In the genomic region with DNA sequence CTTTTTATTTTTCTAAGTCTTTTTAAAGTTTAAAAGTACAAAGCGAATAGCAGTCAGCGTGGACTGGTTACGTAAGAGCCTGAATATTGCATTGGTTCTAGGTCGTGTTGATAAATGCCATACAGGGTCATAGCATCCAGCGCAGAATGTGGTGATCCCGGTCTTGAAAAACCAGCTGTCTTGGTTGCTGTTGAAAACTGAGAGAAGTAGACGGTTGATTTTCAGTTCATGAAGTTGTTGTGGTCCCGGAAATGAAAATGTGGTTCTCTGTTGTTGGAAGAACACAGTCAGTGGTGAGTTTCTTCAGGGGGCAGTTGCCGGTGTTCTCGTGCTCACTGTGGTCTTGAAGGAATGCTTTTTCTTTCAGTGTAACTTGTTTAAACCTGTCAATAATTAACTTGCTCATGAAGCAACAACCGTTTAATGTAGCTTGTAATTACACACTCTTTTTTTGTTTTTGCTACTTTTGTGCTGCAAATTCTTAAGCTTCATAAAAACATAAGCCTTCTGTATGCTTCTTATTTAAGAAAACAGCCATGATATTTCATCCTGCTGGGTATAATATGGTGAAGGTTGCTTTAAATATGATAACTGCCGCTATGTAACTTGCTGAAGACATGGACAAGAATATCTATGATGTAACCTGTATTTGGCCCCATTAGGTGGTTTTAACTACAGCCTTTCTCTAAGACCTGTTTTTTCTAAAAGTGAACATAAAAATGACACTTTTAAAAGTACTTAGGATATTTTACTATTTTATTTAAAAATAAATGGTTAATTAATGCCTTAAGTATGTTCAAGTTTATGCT, we compare ENCODE assay signal across 1 cellular context.
TF ChIP-seq lines count a peak whose summit lies in the region.

No MANE protein-coding gene starts in this region.

TF ChIP-seq in HepG2, 621 proteins besides CTCF, POLR2A, EP300 and RAD21 (continued from another document):
- TF ChIP-seq BCL6 (CRISPR knock-in tag; IDR thresholded peaks at IDR 0.05) (peak; percentile 45; the same call in 1 of the 2 replicates), SMAD3 (CRISPR knock-in tag; IDR thresholded peaks at IDR 0.05) (peak; percentile 79; the same call in 1 of the 2 replicates), IKZF5 (CRISPR knock-in tag; IDR thresholded peaks at IDR 0.05) (peak; percentile 98), ATF1 (CRISPR knock-in tag; IDR thresholded peaks at IDR 0.05) (peak; percentile 66), ZNF543 (CRISPR knock-in tag; IDR thresholded peaks at IDR 0.05) (no peak), ZUFSP (CRISPR knock-in tag; IDR thresholded peaks at IDR 0.05; ENCODE audit: borderline replicate concordance) (no peak), ZNF737 (CRISPR knock-in tag; IDR thresholded peaks at IDR 0.05; ENCODE audit: borderline replicate concordance) (no peak), SNAPC2 (CRISPR knock-in tag; IDR thresholded peaks at IDR 0.05) (peak; percentile 20; the same call in 1 of the 2 replicates), ZNF670 (CRISPR knock-in tag; IDR thresholded peaks at IDR 0.05; ENCODE audit: borderline replicate concordance) (no peak), HDAC2 (CRISPR knock-in tag; IDR thresholded peaks at IDR 0.05) (peak; percentile 41; the same call in 1 of the 2 replicates), ZNF136 (CRISPR knock-in tag; IDR thresholded peaks at IDR 0.05; ENCODE audit: low read depth) (peak; percentile 78; the same call in 1 of the 2 replicates), RXRA (CRISPR knock-in tag; IDR thresholded peaks at IDR 0.05) (peak; percentile 39; the same call in 1 of the 2 replicates), ZBTB46 (CRISPR knock-in tag; IDR thresholded peaks at IDR 0.05; ENCODE audit: borderline replicate concordance) (no peak), ZNF160 (CRISPR knock-in tag; IDR thresholded peaks at IDR 0.05) (no peak), XBP1 (CRISPR knock-in tag; IDR thresholded peaks at IDR 0.05) (no peak), FOXP1 (IDR thresholded peaks at IDR 0.05) (no peak), FOXP1 (CRISPR knock-in tag; IDR thresholded peaks at IDR 0.05) (peak; percentile 56; the same call in 1 of the 2 replicates), KAT7 (CRISPR knock-in tag; IDR thresholded peaks at IDR 0.05; ENCODE audit: borderline replicate concordance) (peak; percentile 74; the same call in 1 of the 2 replicates), TEAD3 (CRISPR knock-in tag; optimal IDR thresholded peaks at IDR 0.05; ENCODE audit: borderline replicate concordance) (peak; percentile 61), YEATS2 (CRISPR knock-in tag; IDR thresholded peaks at IDR 0.05; ENCODE audit: borderline replicate concordance) (0 out of 2 replicates have a peak, but pooled peaks have one; percentile 33), ZNF784 (CRISPR knock-in tag; IDR thresholded peaks at IDR 0.05; ENCODE audit: borderline replicate concordance) (no peak), ZSCAN29 (CRISPR knock-in tag; conservative IDR thresholded peaks at IDR 0.05) (peak; percentile 94), SALL1 (CRISPR knock-in tag; IDR thresholded peaks at IDR 0.05) (peak; percentile 73), XRCC5 (optimal IDR thresholded peaks at IDR 0.05; ENCODE audit: low read length) (peak; percentile 53), AKAP8 (CRISPR knock-in tag; IDR thresholded peaks at IDR 0.05) (peak; percentile 43; the same call in 1 of the 2 replicates), PLRG1 (conservative IDR thresholded peaks at IDR 0.05) (no peak)
- TF ChIP-seq, protein P1, sequence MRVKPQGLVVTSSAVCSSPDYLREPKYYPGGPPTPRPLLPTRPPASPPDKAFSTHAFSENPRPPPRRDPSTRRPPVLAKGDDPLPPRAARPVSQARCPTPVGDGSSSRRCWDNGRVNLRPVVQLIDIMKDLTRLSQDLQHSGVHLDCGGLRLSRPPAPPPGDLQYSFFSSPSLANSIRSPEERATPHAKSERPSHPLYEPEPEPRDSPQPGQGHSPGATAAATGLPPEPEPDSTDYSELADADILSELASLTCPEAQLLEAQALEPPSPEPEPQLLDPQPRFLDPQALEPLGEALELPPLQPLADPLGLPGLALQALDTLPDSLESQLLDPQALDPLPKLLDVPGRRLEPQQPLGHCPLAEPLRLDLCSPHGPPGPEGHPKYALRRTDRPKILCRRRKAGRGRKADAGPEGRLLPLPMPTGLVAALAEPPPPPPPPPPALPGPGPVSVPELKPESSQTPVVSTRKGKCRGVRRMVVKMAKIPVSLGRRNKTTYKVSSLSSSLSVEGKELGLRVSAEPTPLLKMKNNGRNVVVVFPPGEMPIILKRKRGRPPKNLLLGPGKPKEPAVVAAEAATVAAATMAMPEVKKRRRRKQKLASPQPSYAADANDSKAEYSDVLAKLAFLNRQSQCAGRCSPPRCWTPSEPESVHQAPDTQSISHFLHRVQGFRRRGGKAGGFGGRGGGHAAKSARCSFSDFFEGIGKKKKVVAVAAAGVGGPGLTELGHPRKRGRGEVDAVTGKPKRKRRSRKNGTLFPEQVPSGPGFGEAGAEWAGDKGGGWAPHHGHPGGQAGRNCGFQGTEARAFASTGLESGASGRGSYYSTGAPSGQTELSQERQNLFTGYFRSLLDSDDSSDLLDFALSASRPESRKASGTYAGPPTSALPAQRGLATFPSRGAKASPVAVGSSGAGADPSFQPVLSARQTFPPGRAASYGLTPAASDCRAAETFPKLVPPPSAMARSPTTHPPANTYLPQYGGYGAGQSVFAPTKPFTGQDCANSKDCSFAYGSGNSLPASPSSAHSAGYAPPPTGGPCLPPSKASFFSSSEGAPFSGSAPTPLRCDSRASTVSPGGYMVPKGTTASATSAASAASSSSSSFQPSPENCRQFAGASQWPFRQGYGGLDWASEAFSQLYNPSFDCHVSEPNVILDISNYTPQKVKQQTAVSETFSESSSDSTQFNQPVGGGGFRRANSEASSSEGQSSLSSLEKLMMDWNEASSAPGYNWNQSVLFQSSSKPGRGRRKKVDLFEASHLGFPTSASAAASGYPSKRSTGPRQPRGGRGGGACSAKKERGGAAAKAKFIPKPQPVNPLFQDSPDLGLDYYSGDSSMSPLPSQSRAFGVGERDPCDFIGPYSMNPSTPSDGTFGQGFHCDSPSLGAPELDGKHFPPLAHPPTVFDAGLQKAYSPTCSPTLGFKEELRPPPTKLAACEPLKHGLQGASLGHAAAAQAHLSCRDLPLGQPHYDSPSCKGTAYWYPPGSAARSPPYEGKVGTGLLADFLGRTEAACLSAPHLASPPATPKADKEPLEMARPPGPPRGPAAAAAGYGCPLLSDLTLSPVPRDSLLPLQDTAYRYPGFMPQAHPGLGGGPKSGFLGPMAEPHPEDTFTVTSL (CRISPR knock-in tag; IDR thresholded peaks at IDR 0.05; ENCODE audit: borderline replicate concordance), result peak; percentile 50; the same call in 1 of the 2 replicates
- TF ChIP-seq, protein P2, sequence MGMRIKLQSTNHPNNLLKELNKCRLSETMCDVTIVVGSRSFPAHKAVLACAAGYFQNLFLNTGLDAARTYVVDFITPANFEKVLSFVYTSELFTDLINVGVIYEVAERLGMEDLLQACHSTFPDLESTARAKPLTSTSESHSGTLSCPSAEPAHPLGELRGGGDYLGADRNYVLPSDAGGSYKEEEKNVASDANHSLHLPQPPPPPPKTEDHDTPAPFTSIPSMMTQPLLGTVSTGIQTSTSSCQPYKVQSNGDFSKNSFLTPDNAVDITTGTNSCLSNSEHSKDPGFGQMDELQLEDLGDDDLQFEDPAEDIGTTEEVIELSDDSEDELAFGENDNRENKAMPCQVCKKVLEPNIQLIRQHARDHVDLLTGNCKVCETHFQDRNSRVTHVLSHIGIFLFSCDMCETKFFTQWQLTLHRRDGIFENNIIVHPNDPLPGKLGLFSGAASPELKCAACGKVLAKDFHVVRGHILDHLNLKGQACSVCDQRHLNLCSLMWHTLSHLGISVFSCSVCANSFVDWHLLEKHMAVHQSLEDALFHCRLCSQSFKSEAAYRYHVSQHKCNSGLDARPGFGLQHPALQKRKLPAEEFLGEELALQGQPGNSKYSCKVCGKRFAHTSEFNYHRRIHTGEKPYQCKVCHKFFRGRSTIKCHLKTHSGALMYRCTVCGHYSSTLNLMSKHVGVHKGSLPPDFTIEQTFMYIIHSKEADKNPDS (CRISPR knock-in tag; IDR thresholded peaks at IDR 0.05), result no peak
- TF ChIP-seq, protein P3, sequence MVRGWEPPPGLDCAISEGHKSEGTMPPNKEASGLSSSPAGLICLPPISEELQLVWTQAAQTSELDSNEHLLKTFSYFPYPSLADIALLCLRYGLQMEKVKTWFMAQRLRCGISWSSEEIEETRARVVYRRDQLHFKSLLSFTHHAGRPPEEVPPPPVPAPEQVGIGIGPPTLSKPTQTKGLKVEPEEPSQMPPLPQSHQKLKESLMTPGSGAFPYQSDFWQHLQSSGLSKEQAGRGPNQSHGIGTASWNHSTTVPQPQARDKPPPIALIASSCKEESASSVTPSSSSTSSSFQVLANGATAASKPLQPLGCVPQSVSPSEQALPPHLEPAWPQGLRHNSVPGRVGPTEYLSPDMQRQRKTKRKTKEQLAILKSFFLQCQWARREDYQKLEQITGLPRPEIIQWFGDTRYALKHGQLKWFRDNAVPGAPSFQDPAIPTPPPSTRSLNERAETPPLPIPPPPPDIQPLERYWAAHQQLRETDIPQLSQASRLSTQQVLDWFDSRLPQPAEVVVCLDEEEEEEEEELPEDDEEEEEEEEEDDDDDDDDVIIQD (CRISPR knock-in tag; IDR thresholded peaks at IDR 0.05; ENCODE audit: low read depth), result peak; percentile 66
- TF ChIP-seq, protein P4, sequence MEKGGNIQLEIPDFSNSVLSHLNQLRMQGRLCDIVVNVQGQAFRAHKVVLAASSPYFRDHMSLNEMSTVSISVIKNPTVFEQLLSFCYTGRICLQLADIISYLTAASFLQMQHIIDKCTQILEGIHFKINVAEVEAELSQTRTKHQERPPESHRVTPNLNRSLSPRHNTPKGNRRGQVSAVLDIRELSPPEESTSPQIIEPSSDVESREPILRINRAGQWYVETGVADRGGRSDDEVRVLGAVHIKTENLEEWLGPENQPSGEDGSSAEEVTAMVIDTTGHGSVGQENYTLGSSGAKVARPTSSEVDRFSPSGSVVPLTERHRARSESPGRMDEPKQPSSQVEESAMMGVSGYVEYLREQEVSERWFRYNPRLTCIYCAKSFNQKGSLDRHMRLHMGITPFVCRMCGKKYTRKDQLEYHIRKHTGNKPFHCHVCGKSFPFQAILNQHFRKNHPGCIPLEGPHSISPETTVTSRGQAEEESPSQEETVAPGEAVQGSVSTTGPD (CRISPR knock-in tag; IDR thresholded peaks at IDR 0.05), result peak; percentile 56
TF ChIP-seq in HepG2: peak in this region for 162.
